8 cellular contexts compared by ENCODE assay signal in the genomic region with DNA sequence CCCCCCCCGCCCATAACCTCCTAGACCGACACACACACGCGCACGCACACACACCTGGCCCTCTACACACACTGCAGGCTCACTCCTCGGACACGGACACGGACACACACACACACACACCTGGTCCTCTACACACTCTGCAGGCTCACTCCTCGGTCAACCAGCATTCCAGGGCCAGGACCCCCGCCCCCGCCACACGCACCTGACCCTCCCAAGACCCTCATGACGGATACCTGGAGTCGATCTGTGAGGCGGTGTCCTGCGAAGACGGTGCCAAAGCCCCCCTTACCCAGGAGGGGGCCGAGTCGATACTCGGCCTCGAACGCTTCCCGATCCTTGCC. TPM values are rescaled to one million over a fixed set of nuclear protein-coding genes. Genes with fewer than 3 reads are reported as not detected.
A peak's percentile ranks its signal among the peaks of the same experiment; 100 is the strongest.
DNase-seq lines count a peak whose midpoint lies in the region; ATAC-seq and TF ChIP-seq lines count a peak whose summit lies in the region.

No MANE protein-coding gene starts in this region.

- no peaks in the 10 kb centered on the region for H3K27me3 ChIP-seq in CD4-positive, alpha-beta T cell (ENCODE audit: control insufficient read depth, insufficient read depth, low read length)

- CTCF ChIA-PET in CD4-positive, alpha-beta T cell (lab: Charles Lee) = interaction anchor here (2.7 to 4.0 kb wide), 2 partner anchors 19 to 26 kb away, joined by 8 to 15 read pairs; no protein-coding TSS in a partner anchor

- no peaks in the 10 kb centered on the region for H3K27me3 Mint-ChIP-seq in CD4-positive, alpha-beta T cell
- H3K27me3 Mint-ChIP-seq in neural crest cell (ENCODE audit: low read depth) = no peaks in the 10 kb centered on the region

- peak overlapping the region; percentile 86 for H3K4me3 ChIP-seq in NB4 (ENCODE audit: low read depth, low read length)

- DNase-seq in CD4-positive, alpha-beta T cell = no peak
- DNase-seq in NB4 (ENCODE audit: low read depth) (no peak), ecto neural progenitor cell (ENCODE audit: low spot score) (peak; percentile 52), neural crest cell (ENCODE audit: low read depth, low spot score) (no peak), retina (no peak), RPMI8226 (no peak)

- peak overlapping the region; percentile 80 for H3K27ac ChIP-seq in CD4-positive, alpha-beta T cell (ENCODE audit: low read depth, low read length)

- no peaks in the 10 kb centered on the region for H3K9me3 ChIP-seq in CD4-positive, alpha-beta T cell (ENCODE audit: control insufficient read depth, low read length)

- no peaks in the 10 kb centered on the region for H3K9me3 Mint-ChIP-seq in CD4-positive, alpha-beta T cell
- no peaks in the 10 kb centered on the region for H3K9me3 Mint-ChIP-seq in neural crest cell

- intact Hi-C loops in CD4-positive, alpha-beta T cell (cut with DNase I, micrococcal nuclease) = loop anchor here (5.0 to 10.0 kb wide), 4 partner anchors 39 to 1263 kb away; a partner anchor contains a TSS

- no peak for TF ChIP-seq POLR2A in NB4 (IDR thresholded peaks at IDR 0.05; ENCODE audit: extremely low read depth, insufficient read length)

- TF ChIP-seq CTCF in CD4-positive, alpha-beta T cell (IDR thresholded peaks at IDR 0.05) = no peak
- no peak for TF ChIP-seq CTCF in NB4 (IDR thresholded peaks at IDR 0.05; ENCODE audit: low read depth, low read length)
- no peak for TF ChIP-seq CTCF in neural crest cell (conservative IDR thresholded peaks at IDR 0.05)

- peaks cover 81% of the 10 kb centered on the region for H3K36me3 Mint-ChIP-seq in CD4-positive, alpha-beta T cell (ENCODE audit: low read depth)
- peaks cover 4% of the 10 kb centered on the region for H3K36me3 Mint-ChIP-seq in neural crest cell (ENCODE audit: low read depth)

- POLR2A ChIA-PET in CD4-positive, alpha-beta T cell (lab: Charles Lee) = interaction anchor here (1.5 to 11.7 kb wide), 3 partner anchors 22 to 40 kb away, joined by 7 to 335 read pairs (median 22); a partner anchor contains a TSS

- peaks cover 54% of the 10 kb centered on the region for H3K4me1 Mint-ChIP-seq in CD4-positive, alpha-beta T cell (ENCODE audit: low read depth)
- H3K4me1 Mint-ChIP-seq in neural crest cell = peaks cover 31% of the 10 kb centered on the region

- H3K4me3 Mint-ChIP-seq in CD4-positive, alpha-beta T cell = peak overlapping the region; percentile 98
- peak overlapping the region; percentile 88 for H3K4me3 Mint-ChIP-seq in neural crest cell

- peak overlapping the region; percentile 95 for H3K27ac Mint-ChIP-seq in CD4-positive, alpha-beta T cell
- H3K27ac Mint-ChIP-seq in neural crest cell (ENCODE audit: unreplicated experiment) = peak overlapping the region; percentile 57

- no peak for ATAC-seq in CD4-positive, alpha-beta T cell (ENCODE audit: poor library complexity)
- no peak for ATAC-seq in HG02884 (IDR thresholded peaks at IDR 0.05; ENCODE audit: unreplicated experiment)
- ATAC-seq in HG03469 (IDR thresholded peaks at IDR 0.05; ENCODE audit: unreplicated experiment) = no peak

RNA-seq across cellular contexts. Expression of a gene that starts 0.6 kb away (rescaled TPM):
- 100 to 1,000 TPM; 212 to 225 TPM for total RNA-seq in CD4-positive, alpha-beta T cell
- 12.5 and 13.4 TPM in 2 replicates for total RNA-seq in neural crest cell

RNA-seq across cellular contexts. Expression of a gene that starts 6.8 kb away (rescaled TPM):
- 10 to 100 TPM; 19.1 to 21.8 TPM for total RNA-seq in CD4-positive, alpha-beta T cell
- total RNA-seq in neural crest cell = 20.0 and 22.6 TPM in 2 replicates

RNA-seq across cellular contexts. Expression of a gene that starts 20.5 kb away (rescaled TPM):
- 10 to 100 TPM; 73.0 to 76.6 TPM for total RNA-seq in CD4-positive, alpha-beta T cell
- total RNA-seq in neural crest cell = 98.4 and 101 TPM in 2 replicates

RNA-seq across cellular contexts. Expression of a gene that starts 20.7 kb away (rescaled TPM):
- total RNA-seq in CD4-positive, alpha-beta T cell = 10 to 100 TPM; 40.0 to 40.3 TPM
- total RNA-seq in neural crest cell = 86.0 and 95.7 TPM in 2 replicates

RNA-seq across cellular contexts. Expression of a gene that starts 39.1 kb away (rescaled TPM):
- 10 to 100 TPM; 81.3 to 92.1 TPM for total RNA-seq in CD4-positive, alpha-beta T cell
- total RNA-seq in neural crest cell = 38.6 and 39.6 TPM in 2 replicates

Comparison
In these comparisons a context has a peak if more than half of its experiments do, and no peak if none do; other contexts are left out.
1. RNA of a gene that starts 0.6 kb away (total RNA-seq): 212 to 225 TPM in CD4-positive, alpha-beta T cell; 12.5 to 13.4 TPM in neural crest cell; every median in the first group is over 10 times any median in the second.